In genomic region chr11:15780837-15781236, GRCh38 we compare ENCODE assay signal across 25 cellular contexts.
A peak's percentile ranks its signal among the peaks of the same experiment; 100 is the strongest.
DNase-seq lines count a peak whose midpoint lies in the region; ATAC-seq, FAIRE-seq and TF ChIP-seq lines count a peak whose summit lies in the region.
"Had no signal": no experiment of that assay in that cellular context is flagged by ENCODE, and none has a peak within 500 bp of the region (broad histone marks: within the 10 kb centered on the region; RNA-seq: fewer than 3 reads in every experiment).

No MANE protein-coding gene starts in this region.

- H3K27me3 Mint-ChIP-seq in astrocyte (ENCODE audit: low read depth, unreplicated experiment): peaks cover 10% of the 10 kb centered on the region
- H3K27me3 Mint-ChIP-seq: CD4-positive, CD25-positive, alpha-beta regulatory T cell; IgD-negative memory B cell had no signal

- peak overlapping the region; percentile 48; the same call in 1 of the 2 replicates for H2AK5ac ChIP-seq in IMR-90 (ENCODE audit: low read depth, low read length)

- no peak overlapping the region for H2AFZ ChIP-seq in IMR-90 (replicated peaks; ENCODE audit: low read length, poor library complexity)
- no peak overlapping the region for H2AFZ ChIP-seq in astrocyte (ENCODE audit: low read depth, low read length)
- H2AFZ ChIP-seq: GM23338 had no signal

- no peaks in the 10 kb centered on the region for H3K36me3 ChIP-seq in IMR-90 (ENCODE audit: control insufficient read depth, insufficient read depth, low read length)
- H3K36me3 ChIP-seq in astrocyte (ENCODE audit: insufficient read depth, low read length): no peaks in the 10 kb centered on the region
- no peaks in the 10 kb centered on the region for H3K36me3 ChIP-seq in thyroid gland
- H3K36me3 ChIP-seq: BE2C had no signal

- POLR2A ChIA-PET in IMR-90 (lab: Charles Lee; ENCODE audit: unreplicated experiment): no interaction called here

- H3K9ac ChIP-seq in IMR-90 (ENCODE audit: low read depth, low read length) (no peak overlapping the region), astrocyte (ENCODE audit: low read length) (no peak overlapping the region)

- H3K9me1 ChIP-seq in IMR-90 (ENCODE audit: insufficient read depth, low read length): peaks cover 6% of the 10 kb centered on the region; the same call in 1 of the 2 replicates

- DNase-seq in IMR-90 (no peak), astrocyte (ENCODE audit: low read depth) (peak; percentile 18), fibroblast of the aortic adventitia (ENCODE audit: low read depth) (peak; percentile 17), thyroid gland (peak; percentile 24 to 54), amniotic stem cell (lab: John Stamatoyannopoulos, UW) (no peak)
- DNase-seq: ACHN; BE2C; C1 segment of cervical spinal cord; CD4-positive, CD25-positive, alpha-beta regulatory T cell; CD8-positive, alpha-beta memory T cell; COR-L47; DMS 273 treated with DMSO at 0.1 percent for 48 hours; DMS53; DND-41; EL; HFFc6 had no signal

- H3K4me1 ChIP-seq in IMR-90 (ENCODE audit: control insufficient read depth, insufficient read depth, low read length): peaks cover 3% of the 10 kb centered on the region; the same call in 1 of the 2 replicates
- H3K4me1 ChIP-seq in astrocyte (ENCODE audit: insufficient read depth, low read length): no peaks in the 10 kb centered on the region
- peaks cover 7 to 12% of the 10 kb centered on the region in 2 donors for H3K4me1 ChIP-seq in thyroid gland
- H3K4me1 ChIP-seq: BE2C had no signal

- H4K8ac ChIP-seq in IMR-90 (ENCODE audit: low read depth in 2 of 2, low read length in 2 of 2): no peak overlapping the region

- BruUV-seq in IMR-90 (replicated peaks; lab: Mats Ljungman, UMichigan): no TSS peak

- H3K9me3 ChIP-seq in IMR-90 (ENCODE audit: control insufficient read depth, insufficient read depth, low read length) (no peaks in the 10 kb centered on the region), astrocyte (ENCODE audit: insufficient read depth, low read depth, low read length) (no peaks in the 10 kb centered on the region), thyroid gland (no peaks in the 10 kb centered on the region)
- H3K9me3 ChIP-seq: BE2C had no signal

- WGBS in IMR-90 (ENCODE audit: extremely low coverage in 2 of 2, insufficient read length in 1 of 2), 2 experiments: no CpG with 5 or more reads among the region's 2 CpGs
- WGBS in thyroid gland, 2 donors: 72 to 81% methylated on average over 2 of the region's 2 CpGs

- peak overlapping the region; percentile 2 for H3K27ac Mint-ChIP-seq in astrocyte (ENCODE audit: unreplicated experiment)
- H3K27ac Mint-ChIP-seq: CD4-positive, CD25-positive, alpha-beta regulatory T cell; CD8-positive, alpha-beta memory T cell; GM23338; HFFc6 had no signal

- no peaks in the 10 kb centered on the region for H3K79me1 ChIP-seq in IMR-90 (ENCODE audit: low read depth in 1 of 2, low read length in 2 of 2)

- no peak for ATAC-seq in IMR-90 (ENCODE audit: low read depth)
- no peak for ATAC-seq in GM18505 (IDR thresholded peaks at IDR 0.05; ENCODE audit: unreplicated experiment)
- ATAC-seq: GM23338, HCT116 had no signal

- no peak overlapping the region for H3K4ac ChIP-seq in IMR-90 (ENCODE audit: low read depth, low read length)

- H4K5ac ChIP-seq in IMR-90 (ENCODE audit: low read depth, low read length): no peak overlapping the region

- H3K27me3 ChIP-seq in IMR-90 (ENCODE audit: control insufficient read depth, insufficient read depth, low read length) (no peaks in the 10 kb centered on the region; the same call in 1 of the 2 replicates), astrocyte (ENCODE audit: insufficient read depth, low read length) (no peaks in the 10 kb centered on the region), thyroid gland (no peaks in the 10 kb centered on the region)
- H3K27me3 ChIP-seq: BE2C had no signal

- H3K4me3 Mint-ChIP-seq in astrocyte (ENCODE audit: unreplicated experiment): no peak overlapping the region
- H3K4me3 Mint-ChIP-seq: CD4-positive, CD25-positive, alpha-beta regulatory T cell; CD8-positive, alpha-beta memory T cell; GM23338; HFFc6; IgD-negative memory B cell had no signal

- no peak overlapping the region for H3K14ac ChIP-seq in IMR-90 (replicated peaks; ENCODE audit: low read depth, low read length)

- TF ChIP-seq CTCF in IMR-90 (conservative IDR thresholded peaks at IDR 0.05; ENCODE audit: low read depth, low read length): no peak
- TF ChIP-seq CTCF in astrocyte (IDR thresholded peaks at IDR 0.05; ENCODE audit: insufficient read depth, low read depth, low read length): no peak
- TF ChIP-seq CTCF in fibroblast of the aortic adventitia (IDR thresholded peaks at IDR 0.05; ENCODE audit: insufficient read depth, low read length): no peak
- TF ChIP-seq CTCF in thyroid gland (IDR thresholded peaks at IDR 0.05): no peak

- no peak overlapping the region for H2BK120ac ChIP-seq in IMR-90 (ENCODE audit: low read depth, low read length)

- no peak overlapping the region for H3K4me3 ChIP-seq in IMR-90 (ENCODE audit: insufficient read depth, low read depth, low read length)
- H3K4me3 ChIP-seq in astrocyte (ENCODE audit: insufficient read depth, low read depth, low read length): no peak overlapping the region
- H3K4me3 ChIP-seq in fibroblast of the aortic adventitia (ENCODE audit: low read depth, low read length): no peak overlapping the region
- no peak overlapping the region for H3K4me3 ChIP-seq in thyroid gland (replicated peaks in 1 of 3)
- H3K4me3 ChIP-seq: GM23338 had no signal

- peaks cover 9% of the 10 kb centered on the region for H3K4me1 Mint-ChIP-seq in astrocyte (ENCODE audit: low read depth, unreplicated experiment)
- H3K4me1 Mint-ChIP-seq: CD4-positive, CD25-positive, alpha-beta regulatory T cell; CD8-positive, alpha-beta memory T cell; IgD-negative memory B cell had no signal

- no peak overlapping the region for H2BK20ac ChIP-seq in IMR-90 (ENCODE audit: low read depth, low read length)

- no peak for TF ChIP-seq RAD21 in IMR-90 (IDR thresholded peaks at IDR 0.05; ENCODE audit: low read length)

- H3K9me3 Mint-ChIP-seq in astrocyte (ENCODE audit: unreplicated experiment): no peaks in the 10 kb centered on the region
- H3K9me3 Mint-ChIP-seq: GM23338, IgD-negative memory B cell had no signal

- no peak overlapping the region for H3K4me2 ChIP-seq in IMR-90 (ENCODE audit: low read depth, low read length)
- no peak overlapping the region for H3K4me2 ChIP-seq in astrocyte (ENCODE audit: low read length)
- H3K4me2 ChIP-seq: GM23338 had no signal

- H4K20me1 ChIP-seq in IMR-90 (ENCODE audit: insufficient read depth, low read length) (no peaks in the 10 kb centered on the region), astrocyte (ENCODE audit: insufficient read depth, low read length) (no peaks in the 10 kb centered on the region)

- H3K36me3 Mint-ChIP-seq in astrocyte (ENCODE audit: low read depth, unreplicated experiment): no peaks in the 10 kb centered on the region
- H3K36me3 Mint-ChIP-seq: CD4-positive, CD25-positive, alpha-beta regulatory T cell; CD8-positive, alpha-beta memory T cell; IgD-negative memory B cell had no signal

- dilution Hi-C loops in IMR-90 (cut with HindIII; ENCODE audit: low sequenced_read_pairs, unreplicated experiment): no loop called here

- TF ChIP-seq POLR2A in IMR-90 (IDR thresholded peaks at IDR 0.05; ENCODE audit: low read depth, low read length): no peak
- no peak for TF ChIP-seq POLR2A in thyroid gland (IDR thresholded peaks at IDR 0.05)
- TF ChIP-seq POLR2A in GM18505 (IDR thresholded peaks at IDR 0.05; ENCODE audit: borderline replicate concordance, extremely low read depth, insufficient read depth, insufficient read length): no peak

- CTCF ChIA-PET in IMR-90 (lab: Yijun Ruan, JAX): interaction anchor here (0.6 kb wide), 1 partner anchor 24 kb away, joined by 4 read pairs; no protein-coding TSS in a partner anchor

- no peak overlapping the region for H4K91ac ChIP-seq in IMR-90 (ENCODE audit: insufficient read depth, low read depth, low read length)

- H3K18ac ChIP-seq in IMR-90 (ENCODE audit: low read depth, low read length): no peak overlapping the region

- intact Hi-C loops in IMR-90 (cut with micrococcal nuclease): no loop called here
- intact Hi-C loops in thyroid gland (cut with DNase I): no loop called here

- H3K56ac ChIP-seq in IMR-90 (ENCODE audit: extremely low read depth, insufficient read depth, low read length): no peak overlapping the region

- H3K27ac ChIP-seq in IMR-90 (ENCODE audit: insufficient read depth, low read length) (no peak overlapping the region), astrocyte (ENCODE audit: low read depth, low read length) (no peak overlapping the region), thyroid gland (no peak overlapping the region)
- H3K27ac ChIP-seq: HL-60 had no signal

- no peak overlapping the region for H2AK9ac ChIP-seq in IMR-90 (replicated peaks; ENCODE audit: low read depth, low read length, poor library complexity)

- no peaks in the 10 kb centered on the region for H3K79me2 ChIP-seq in astrocyte (ENCODE audit: insufficient read depth, low read length)

- no peak overlapping the region for H2BK5ac ChIP-seq in IMR-90 (ENCODE audit: low read depth, low read length, poor library complexity, severe bottlenecking)

- in situ Hi-C loops in IMR-90 (cut with MboI; ENCODE audit: low sequenced_read_pairs): no loop called here

- no peak overlapping the region; the same call in 2 of the 3 replicates for H2BK15ac ChIP-seq in IMR-90 (ENCODE audit: low read depth, low read length)

- FAIRE-seq in astrocyte (lab: Jason Lieb, UNC): no peak
- FAIRE-seq: A204.1, GM12891, GM18507, H54 had no signal

- H3K23ac ChIP-seq in IMR-90 (ENCODE audit: low read depth, low read length): no peak overlapping the region

TF ChIP-seq in IMR-90, 13 proteins besides CTCF, POLR2A, EP300 and RAD21:
- TF ChIP-seq MAFK (IDR thresholded peaks at IDR 0.05; ENCODE audit: low read depth, low read length) (no peak), FOS (IDR thresholded peaks at IDR 0.05; ENCODE audit: low read depth, low read length) (no peak), SMC3 (IDR thresholded peaks at IDR 0.05; ENCODE audit: low read depth, low read length) (no peak), NFE2L2 (IDR thresholded peaks at IDR 0.05; ENCODE audit: low read depth, low read length) (no peak), CEBPB (IDR thresholded peaks at IDR 0.05; ENCODE audit: low read depth, low read length) (no peak), MAZ (IDR thresholded peaks at IDR 0.05; ENCODE audit: borderline replicate concordance, low read depth, low read length) (no peak), ELK1 (IDR thresholded peaks at IDR 0.05; ENCODE audit: borderline replicate concordance, low read depth, low read length) (no peak), CHD1 (IDR thresholded peaks at IDR 0.05; ENCODE audit: low read depth, low read length) (no peak)
TF ChIP-seq in IMR-90: peak in this region for 0.

Comparison
In these comparisons a context has a peak if more than half of its experiments do, and no peak if none do; other contexts are left out.
1. DNase-seq: peak in astrocyte (single experiment), fibroblast of the aortic adventitia (single experiment) and thyroid gland (2 of 2); none in IMR-90 (single experiment) and amniotic stem cell (single experiment).